In the genomic region with DNA sequence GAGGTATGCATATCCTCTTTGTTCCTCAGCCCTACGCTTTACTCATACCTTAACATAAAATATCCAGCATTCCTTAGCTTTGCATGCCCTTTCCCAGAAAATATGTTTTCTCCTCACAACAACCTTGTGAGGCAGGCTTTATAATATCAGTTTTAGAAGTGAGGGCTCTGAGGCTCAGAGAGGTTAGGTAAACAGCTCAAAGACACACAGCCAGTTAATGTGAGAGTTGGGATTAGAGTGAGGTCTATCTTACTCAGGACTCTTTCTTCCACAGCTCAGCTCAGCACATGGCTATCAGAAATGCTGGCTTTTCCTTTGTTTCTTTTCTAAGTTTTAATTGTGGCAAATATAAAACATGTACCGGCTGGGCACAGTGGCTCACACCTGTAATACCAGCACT, we compare ENCODE assay signal across 36 cellular contexts. TPM values are rescaled to one million over a fixed set of nuclear protein-coding genes. Genes with fewer than 3 reads are reported as not detected.
DNase-seq lines count a peak whose midpoint lies in the region; ATAC-seq, FAIRE-seq and TF ChIP-seq lines count a peak whose summit lies in the region.
"Had no signal": no experiment of that assay in that cellular context is flagged by ENCODE, and none has a peak within 500 bp of the region (broad histone marks: within the 10 kb centered on the region; RNA-seq: fewer than 3 reads in every experiment).

No MANE protein-coding gene starts in this region.

- H3K9ac ChIP-seq in HepG2 (ENCODE audit: insufficient read depth, low read depth, low read length) (no peak overlapping the region), K562 (ENCODE audit: insufficient read depth in 1 of 2, low read depth in 2 of 2, low read length in 2 of 2) (no peak overlapping the region)
- H3K9ac ChIP-seq: BLaER1; BLaER1 treated with 17β-estradiol and CSF1 and Interleukin-3, amounts not matched to agents 10 nM and 100 nM had no signal

- FAIRE-seq in HepG2 (lab: Jason Lieb, UNC) (no peak), K562 (lab: Jason Lieb, UNC) (no peak), small intestine (lab: Jason Lieb, UNC) (no peak)
- FAIRE-seq: A204.1, A549, D721Med had no signal

- intact Hi-C loops in HepG2 (cut with micrococcal nuclease; ENCODE audit: unreplicated experiment) = no loop called here
- intact Hi-C loops in right lobe of liver (cut with DNase I) = no loop called here
- intact Hi-C loops in Panc1 (cut with micrococcal nuclease; ENCODE audit: unreplicated experiment) = no loop called here
- intact Hi-C loops in K562 (cut with micrococcal nuclease) = no loop called here

- peaks cover 11% of the 10 kb centered on the region for H3K9me3 Mint-ChIP-seq in activated CD8-positive, alpha-beta memory T cell treated with anti-CD3 and anti-CD28 coated beads, Interleukin-2, amount 10 ng/mL, durations not matched to agents 7 days and 5 days (ENCODE audit: low read depth)

- peaks cover 14% of the 10 kb centered on the region for H3K9me3 ChIP-seq in HepG2 (ENCODE audit: low read length)
- H3K9me3 ChIP-seq in right lobe of liver = peaks cover 0 to 5% (median 0%) of the 10 kb centered on the region in 4 donors
- H3K9me3 ChIP-seq in Panc1 (ENCODE audit: control insufficient read depth, insufficient read depth, low read depth, low read length) = peaks cover 5% of the 10 kb centered on the region; the same call in 1 of the 2 replicates
- peaks cover 8% of the 10 kb centered on the region; the same call in 1 of the 2 replicates for H3K9me3 ChIP-seq in K562 (replicated peaks; ENCODE audit: control insufficient read depth, insufficient read depth, low read depth, low read length)
- H3K9me3 ChIP-seq in small intestine (ENCODE audit: control insufficient read depth, low read depth) = no peaks in the 10 kb centered on the region
- H3K9me3 ChIP-seq: BE2C, Caco-2 had no signal

- H3K4me3 Mint-ChIP-seq in activated CD8-positive, alpha-beta memory T cell treated with anti-CD3 and anti-CD28 coated beads, Interleukin-2, amount 10 ng/mL, durations not matched to agents 7 days and 5 days = no peak overlapping the region
- H3K4me3 Mint-ChIP-seq: B cell; CD14-positive monocyte; CD4-positive, alpha-beta memory T cell; CD4-positive, alpha-beta T cell; CD4-positive, CD25-positive, alpha-beta regulatory T cell; CD8-positive, alpha-beta memory T cell; CD8-positive, alpha-beta T cell had no signal

- H3K4me3 ChIP-seq in HepG2 (replicated peaks in 1 of 3; ENCODE audit: insufficient read depth in 1 of 3, low read depth in 2 of 3, low read length in 3 of 3) = no peak overlapping the region
- H3K4me3 ChIP-seq in right lobe of liver = no peak overlapping the region
- H3K4me3 ChIP-seq in Panc1 (ENCODE audit: low read depth in 2 of 2, low read length in 2 of 2) = no peak overlapping the region
- no peak overlapping the region for H3K4me3 ChIP-seq in K562
- no peak overlapping the region for H3K4me3 ChIP-seq in small intestine (ENCODE audit: low read depth in 1 of 2, low read length in 2 of 2)
- H3K4me3 ChIP-seq: A549; BLaER1; BLaER1 treated with 17β-estradiol and CSF1 and Interleukin-3, amounts not matched to agents 10 nM and 100 nM had no signal

- no peak overlapping the region for H2AFZ ChIP-seq in HepG2 (ENCODE audit: low read length)
- no peak overlapping the region for H2AFZ ChIP-seq in K562 (ENCODE audit: low read depth, low read length)

- WGBS in HepG2 (ENCODE audit: low lambda C conversion rate) = 88% methylated on average over 2 of the region's 2 CpGs
- 94% methylated on average over 2 of the region's 2 CpGs for WGBS in right lobe of liver (ENCODE audit: insufficient coverage, low coverage, low lambda C conversion rate, missing lambda C conversion rate)
- WGBS in K562 (ENCODE audit: insufficient coverage, low coverage, missing lambda C conversion rate) = 83% methylated on average over 2 of the region's 2 CpGs
- 96 to 98% (median 96%) methylated on average over 2 of the region's 2 CpGs for WGBS in small intestine, 3 donors

- H3K9me1 ChIP-seq in K562 (ENCODE audit: control insufficient read depth, insufficient read depth, low read length) = no peaks in the 10 kb centered on the region

- BruUV-seq in HepG2 (replicated peaks; lab: Mats Ljungman, UMichigan) (no TSS peak), Panc1 (replicated peaks; lab: Mats Ljungman, UMichigan) (no TSS peak), K562 (replicated peaks; lab: Mats Ljungman, UMichigan) (no TSS peak)

- no peak for ATAC-seq in activated CD8-positive, alpha-beta memory T cell treated with anti-CD3 and anti-CD28 coated beads, Interleukin-2, amount 10 ng/mL, durations not matched to agents 7 days and 5 days
- ATAC-seq in HepG2 (no peak), right lobe of liver (no peak), Panc1 (no peak), K562 (no peak), HG03045 (IDR thresholded peaks at IDR 0.05; ENCODE audit: unreplicated experiment) (no peak)
- ATAC-seq: A549; CD8-positive, alpha-beta T cell had no signal

- H3K27me3 ChIP-seq in HepG2 (ENCODE audit: control insufficient read depth in 1 of 2, insufficient read depth in 2 of 2, low read length in 2 of 2) (no peaks in the 10 kb centered on the region), right lobe of liver (no peaks in the 10 kb centered on the region), Panc1 (ENCODE audit: control insufficient read depth, insufficient read depth, low read length) (no peaks in the 10 kb centered on the region), K562 (ENCODE audit: control insufficient read depth in 2 of 2, insufficient read depth in 2 of 2, low read length in 2 of 2) (no peaks in the 10 kb centered on the region), small intestine (ENCODE audit: control insufficient read depth in 2 of 2, insufficient read depth in 2 of 2, low read length in 2 of 2) (no peaks in the 10 kb centered on the region)
- H3K27me3 ChIP-seq: BE2C; BLaER1; BLaER1 treated with 17β-estradiol and CSF1 and Interleukin-3, amounts not matched to agents 10 nM and 100 nM had no signal

- CTCF ChIA-PET in activated CD8-positive, alpha-beta memory T cell treated with anti-CD3 and anti-CD28 coated beads, Interleukin-2, amount 10 ng/mL, durations not matched to agents 7 days and 5 days (lab: Charles Lee) = no interaction called here
- CTCF ChIA-PET in HepG2 (lab: Yijun Ruan, JAX; ENCODE audit: low intra/inter-chr PET ratio, low total read pairs) (no interaction called here), Panc1 (lab: Charles Lee) (no interaction called here), K562 (lab: Yijun Ruan, JAX; ENCODE audit: low intra/inter-chr PET ratio) (interaction anchor here (0.6 kb wide), 1 partner anchor 15 kb away, joined by 3 read pairs; no protein-coding TSS in a partner anchor)

- no peak overlapping the region for H3K27ac Mint-ChIP-seq in activated CD8-positive, alpha-beta memory T cell treated with anti-CD3 and anti-CD28 coated beads, Interleukin-2, amount 10 ng/mL, durations not matched to agents 7 days and 5 days
- H3K27ac Mint-ChIP-seq: B cell; CD14-positive monocyte; CD4-positive, alpha-beta memory T cell; CD4-positive, alpha-beta T cell; CD4-positive, CD25-positive, alpha-beta regulatory T cell; CD8-positive, alpha-beta memory T cell; CD8-positive, alpha-beta T cell had no signal

- H3K36me3 Mint-ChIP-seq in activated CD8-positive, alpha-beta memory T cell treated with anti-CD3 and anti-CD28 coated beads, Interleukin-2, amount 10 ng/mL, durations not matched to agents 7 days and 5 days = peaks cover 10% of the 10 kb centered on the region

- POLR2A ChIA-PET in HepG2 (lab: Yijun Ruan, JAX) = interaction anchor here (1.3 kb wide), 1 partner anchor 21 kb away, joined by 3 read pairs; no protein-coding TSS in a partner anchor
- POLR2A ChIA-PET in Panc1 (lab: Charles Lee) = no interaction called here
- POLR2A ChIA-PET in K562 (lab: Yijun Ruan, JAX) = interaction anchor here (0.8 to 1.4 kb wide), 4 partner anchors 11 to 59 kb away, joined by 3 read pairs; no protein-coding TSS in a partner anchor

- TF ChIP-seq POLR2A in HepG2 (IDR thresholded peaks at IDR 0.05; ENCODE audit: insufficient read depth in 1 of 2, low read depth in 2 of 2, low read length in 2 of 2) = no peak
- no peak for TF ChIP-seq POLR2A in right lobe of liver (IDR thresholded peaks at IDR 0.05)
- no peak for TF ChIP-seq POLR2A in K562 (conservative IDR thresholded peaks at IDR 0.05)

- H3K27ac ChIP-seq in HepG2 (ENCODE audit: extremely low read length, insufficient read depth, low read length) = no peak overlapping the region
- H3K27ac ChIP-seq in right lobe of liver = no peak overlapping the region
- peak overlapping the region; percentile 57; the same call in 1 of the 2 replicates for H3K27ac ChIP-seq in Panc1 (ENCODE audit: low read length)
- H3K27ac ChIP-seq in K562 (ENCODE audit: extremely low read depth, low read depth, low read length) = no peak overlapping the region
- no peak overlapping the region for H3K27ac ChIP-seq in small intestine (ENCODE audit: low read depth in 1 of 2, low read length in 1 of 2)
- H3K27ac ChIP-seq: 22Rv1; BLaER1; BLaER1 treated with 17β-estradiol and CSF1 and Interleukin-3, amounts not matched to agents 10 nM and 100 nM; C4-2B had no signal

- TF ChIP-seq RAD21 in HepG2 (CRISPR knock-in tag; IDR thresholded peaks at IDR 0.05) (no peak), K562 (CRISPR knock-in tag; conservative IDR thresholded peaks at IDR 0.05 in 1 of 2, IDR thresholded peaks at IDR 0.05 in 1 of 2) (no peak)

- peaks cover 33% of the 10 kb centered on the region for H3K27me3 Mint-ChIP-seq in activated CD8-positive, alpha-beta memory T cell treated with anti-CD3 and anti-CD28 coated beads, Interleukin-2, amount 10 ng/mL, durations not matched to agents 7 days and 5 days
- H3K27me3 Mint-ChIP-seq: CD4-positive, alpha-beta T cell had no signal

- H3K4me1 ChIP-seq in HepG2 (ENCODE audit: insufficient read depth, low read length) (peaks cover 33% of the 10 kb centered on the region), right lobe of liver (peaks cover 0 to 30% (median 14%) of the 10 kb centered on the region in 4 donors), Panc1 (ENCODE audit: control insufficient read depth, insufficient read depth, low read length) (peaks cover 16% of the 10 kb centered on the region), K562 (replicated peaks in 1 of 2; ENCODE audit: control insufficient read depth in 2 of 2, insufficient read depth in 2 of 2, low read length in 2 of 2) (peaks cover 11% of the 10 kb centered on the region in 2 experiments), small intestine (ENCODE audit: control insufficient read depth in 2 of 2, insufficient read depth in 1 of 2, low read depth in 1 of 2, low read length in 1 of 2) (peaks cover 7 to 9% of the 10 kb centered on the region in 2 donors)
- H3K4me1 ChIP-seq: BE2C had no signal

- in situ Hi-C loops in HepG2 (cut with HindIII; ENCODE audit: extremely low pct_ligation_motif_present, low pct_unique_long_range_greater_than_20kb) = no loop called here
- in situ Hi-C loops in Panc1 (cut with HindIII; ENCODE audit: low pct_unique_long_range_greater_than_20kb, low sequenced_read_pairs) = no loop called here
- in situ Hi-C loops in K562 (cut with MboI) = no loop called here

- H4K20me1 ChIP-seq in HepG2 (ENCODE audit: insufficient read depth, low read length) = no peaks in the 10 kb centered on the region
- H4K20me1 ChIP-seq in K562 (replicated peaks; ENCODE audit: control insufficient read depth, insufficient read depth, low read length) = no peaks in the 10 kb centered on the region
- H4K20me1 ChIP-seq: BLaER1; BLaER1 treated with 17β-estradiol and CSF1 and Interleukin-3, amounts not matched to agents 10 nM and 100 nM had no signal

- H3K36me3 ChIP-seq in HepG2 (replicated peaks in 1 of 2; ENCODE audit: control insufficient read depth in 1 of 2, insufficient read depth in 2 of 2, low read length in 2 of 2) = no peaks in the 10 kb centered on the region
- no peaks in the 10 kb centered on the region for H3K36me3 ChIP-seq in right lobe of liver
- H3K36me3 ChIP-seq in Panc1 (ENCODE audit: control insufficient read depth, insufficient read depth, low read length) = no peaks in the 10 kb centered on the region
- no peaks in the 10 kb centered on the region for H3K36me3 ChIP-seq in K562 (ENCODE audit: control insufficient read depth, insufficient read depth, low read length)
- H3K36me3 ChIP-seq in small intestine (ENCODE audit: control insufficient read depth in 2 of 2, insufficient read depth in 2 of 2, low read length in 2 of 2) = no peaks in the 10 kb centered on the region
- H3K36me3 ChIP-seq: BE2C; BLaER1; BLaER1 treated with 17β-estradiol and CSF1 and Interleukin-3, amounts not matched to agents 10 nM and 100 nM had no signal

- H3K4me2 ChIP-seq in HepG2 (ENCODE audit: low read depth, low read length) = no peak overlapping the region
- H3K4me2 ChIP-seq in K562 (ENCODE audit: insufficient read depth, low read length) = no peak overlapping the region
- H3K4me2 ChIP-seq: A549; BLaER1; BLaER1 treated with 17β-estradiol and CSF1 and Interleukin-3, amounts not matched to agents 10 nM and 100 nM had no signal

- H3K4me1 Mint-ChIP-seq in activated CD8-positive, alpha-beta memory T cell treated with anti-CD3 and anti-CD28 coated beads, Interleukin-2, amount 10 ng/mL, durations not matched to agents 7 days and 5 days = peaks cover 13% of the 10 kb centered on the region
- H3K4me1 Mint-ChIP-seq: B cell had no signal

- TF ChIP-seq CTCF in HepG2 (CRISPR knock-in tag; IDR thresholded peaks at IDR 0.05) (no peak), right lobe of liver (IDR thresholded peaks at IDR 0.05) (no peak), Panc1 (IDR thresholded peaks at IDR 0.05) (no peak), K562 (IDR thresholded peaks at IDR 0.05 in 2 of 3, conservative IDR thresholded peaks at IDR 0.05 in 1 of 3; ENCODE audit: insufficient read depth in 2 of 3, low read depth in 1 of 3, low read length in 3 of 3) (no peak)

- no peaks in the 10 kb centered on the region for H3K79me2 ChIP-seq in HepG2 (ENCODE audit: insufficient read depth, low read length)
- no peaks in the 10 kb centered on the region for H3K79me2 ChIP-seq in K562 (ENCODE audit: control insufficient read depth, insufficient read depth, low read length)

- no peak for TF ChIP-seq EP300 in HepG2 (IDR thresholded peaks at IDR 0.05; ENCODE audit: low read depth in 2 of 2, low read length in 2 of 2)
- no peak for TF ChIP-seq EP300 in HepG2 (CRISPR knock-in tag; IDR thresholded peaks at IDR 0.05; ENCODE audit: borderline replicate concordance)
- no peak for TF ChIP-seq EP300 in K562 (IDR thresholded peaks at IDR 0.05; ENCODE audit: low read length)

- DNase-seq in activated CD8-positive, alpha-beta memory T cell treated with anti-CD3 and anti-CD28 coated beads, Interleukin-2, amount 10 ng/mL, durations not matched to agents 7 days and 5 days = peak; percentile 0
- DNase-seq in activated CD8-positive, alpha-beta memory T cell treated with anti-CD3 and anti-CD28 coated beads, Interleukin-2, amount 50 U/mL, for 4 hours = no peak
- DNase-seq in HepG2 (ENCODE audit: low spot score) (no peak), right lobe of liver (no peak), Panc1 (ENCODE audit: low read depth, low spot score) (no peak), K562 (ENCODE audit: extremely low read depth in 1 of 4, low spot score in 3 of 4) (no peak), small intestine (no peak)
- DNase-seq: 8988T; ACHN; AML-193; BE2C; C1 segment of cervical spinal cord; Caco-2; Calu3; CD4-positive, alpha-beta memory T cell; CD4-positive, alpha-beta T cell; CD4-positive, CD25-positive, alpha-beta regulatory T cell; CD8-positive, alpha-beta memory T cell; CD8-positive, alpha-beta T cell; COR-L47; DMS 273 treated with DMSO at 0.1 percent for 48 hours; DMS153; DMS79; DMS79 treated with DMSO at 0.1 percent for 48 hours; DND-41; EL had no signal

RNA-seq across cellular contexts. Expression of gene CSF1, which starts 27.9 kb away (rescaled TPM):
- 100 to 1,000 TPM in 1 of 2 experiments, 10 to 100 TPM in 1; 77.6 to 143 TPM for total RNA-seq in activated CD8-positive, alpha-beta memory T cell treated with anti-CD3 and anti-CD28 coated beads, Interleukin-2, amount 10 ng/mL, durations not matched to agents 7 days and 5 days
- total RNA-seq in HepG2 (2016; rRNA removed; fragmentation: Illumina TruSeq; extraction: Trizol) (1.9 and 4.6 TPM in 2 replicates), right lobe of liver (10 to 100 TPM in 5 of 6 experiments, 1 to 10 TPM in 1; 4.8 to 44.1 (median 22.0) TPM), Panc1 (2021; ENCODE audit: unreplicated experiment) (217 TPM), K562 (2014; rRNA removed) (2.8 and 5.9 TPM in 2 replicates), K562 (2014; rRNA removed; fragmentation: Illumina TruSeq; extraction: Trizol) (1.6 TPM in 2 replicates), K562 (2015; rRNA removed; fragmentation: Illumina TruSeq; extraction: Trizol) (2.4 and 3.4 TPM in 2 replicates), K562 (2021) (6.7 and 6.8 TPM in 2 replicates)
- 0.71 and 1.2 TPM in 2 replicates for total RNA-seq in HepG2 (2016; cell fraction: cytosol; rRNA removed; fragmentation: Illumina TruSeq; extraction: Trizol; ENCODE audit: low read depth)
- total RNA-seq in HepG2 (2016; cell fraction: insoluble cytoplasmic fraction; rRNA removed; fragmentation: Illumina TruSeq; extraction: Trizol) = 1.8 and 4.9 TPM in 2 replicates
- total RNA-seq in HepG2 (2016; cell fraction: membrane; rRNA removed; fragmentation: Illumina TruSeq; extraction: Trizol) = 1.3 and 2.0 TPM in 2 replicates
- total RNA-seq in HepG2 (2016; cell fraction: nucleus; rRNA removed; fragmentation: Illumina TruSeq; extraction: Trizol) = 7.8 and 7.9 TPM in 2 replicates
- polyA plus RNA-seq in HepG2 (2011; rRNA removed) (13.3 and 21.0 TPM in 2 replicates), K562 (2011; rRNA removed) (6.9 and 11.8 TPM in 2 replicates), K562 (2014; fragmentation: Illumina TruSeq; extraction: Trizol) (3.8 and 4.8 TPM in 2 replicates), K562 (2014; fragmentation: Nextera tagmentation; extraction: Ambion mirVana) (under 1 TPM; 0.18 to 0.23 TPM), K562 (2014; rRNA removed) (2.7 and 4.3 TPM in 2 replicates), small intestine (10 to 100 TPM in 1 of 3 donors, 1 to 10 TPM in 1, under 1 TPM in 1; 0.89 to 15.5 (median 1.1) TPM)
- polyA plus RNA-seq in HepG2 (2011; cell fraction: cytosol; rRNA removed) = 10.4 and 15.2 TPM in 2 replicates
- 23.0 and 27.9 TPM in 2 replicates for polyA plus RNA-seq in HepG2 (2011; cell fraction: nucleus; rRNA removed)
- polyA plus RNA-seq in HepG2 (2012) = 5.3 and 17.7 TPM in 2 replicates
- polyA plus RNA-seq in HepG2 (2016; cell fraction: cytosol; fragmentation: Illumina TruSeq; extraction: Trizol; ENCODE audit: low read depth) = 0.42 and 0.62 TPM in 2 replicates
- polyA plus RNA-seq in HepG2 (2016; cell fraction: insoluble cytoplasmic fraction; fragmentation: Illumina TruSeq; extraction: Trizol; ENCODE audit: low read depth) = 1.8 and 2.7 TPM in 2 replicates
- 0.71 and 1.0 TPM in 2 replicates for polyA plus RNA-seq in HepG2 (2016; cell fraction: membrane; fragmentation: Illumina TruSeq; extraction: Trizol; ENCODE audit: low read depth)
- 14.8 and 15.3 TPM in 2 replicates for polyA plus RNA-seq in HepG2 (2016; cell fraction: nucleus; fragmentation: Illumina TruSeq; extraction: Trizol; ENCODE audit: insufficient read depth, low read depth)
- polyA minus RNA-seq in HepG2 (2011; rRNA and poly(A)+ RNA removed; ENCODE audit: low replicate concordance) = 1.1 and 12.0 TPM in 2 replicates
- polyA minus RNA-seq in HepG2 (2011; cell fraction: cytosol; rRNA and poly(A)+ RNA removed) = 11.0 and 19.9 TPM in 2 replicates
- 7.9 and 15.2 TPM in 2 replicates for polyA minus RNA-seq in HepG2 (2011; cell fraction: nucleus; rRNA and poly(A)+ RNA removed)
- polyA plus RNA-seq in Panc1 (2012; ENCODE audit: insufficient read length) = 109 TPM
- 11.8 and 30.8 TPM in 2 replicates for total RNA-seq in K562 (2011; cell fraction: chromatin; rRNA removed; ENCODE audit: low replicate concordance)
- total RNA-seq in K562 (2011; cell fraction: nucleolus; rRNA removed) = 17.2 and 24.8 TPM in 2 replicates
- total RNA-seq in K562 (2011; cell fraction: nucleoplasm; rRNA removed) = 16.3 and 18.2 TPM in 2 replicates
- polyA plus RNA-seq in K562 (2011; cell fraction: cytosol; rRNA removed) = 4.6 and 12.6 TPM in 2 replicates
- 12.5 and 39.9 TPM in 2 replicates for polyA plus RNA-seq in K562 (2011; cell fraction: nucleus; rRNA removed)
- 4.7 and 8.6 TPM in 2 replicates for polyA plus RNA-seq in K562 (2012)
- 3.9 and 8.8 TPM in 2 replicates for polyA minus RNA-seq in K562 (2011; rRNA and poly(A)+ RNA removed)
- polyA minus RNA-seq in K562 (2011; cell fraction: cytosol; rRNA and poly(A)+ RNA removed) = 8.5 and 11.6 TPM in 2 replicates
- 5.1 and 13.7 TPM in 2 replicates for polyA minus RNA-seq in K562 (2011; cell fraction: nucleus; rRNA and poly(A)+ RNA removed)

RNA-seq across cellular contexts. Expression of gene AHCYL1, which starts 46.0 kb away (rescaled TPM):
- total RNA-seq in activated CD8-positive, alpha-beta memory T cell treated with anti-CD3 and anti-CD28 coated beads, Interleukin-2, amount 10 ng/mL, durations not matched to agents 7 days and 5 days = 10 to 100 TPM; 67.6 to 70.0 TPM
- total RNA-seq in HepG2 (2016; rRNA removed; fragmentation: Illumina TruSeq; extraction: Trizol) (40.9 and 63.2 TPM in 2 replicates), right lobe of liver (10 to 100 TPM; 51.4 to 77.5 (median 56.0) TPM), Panc1 (2021; ENCODE audit: unreplicated experiment) (174 TPM), K562 (2014; rRNA removed) (39.8 and 40.1 TPM in 2 replicates), K562 (2014; rRNA removed; fragmentation: Illumina TruSeq; extraction: Trizol) (44.5 and 49.8 TPM in 2 replicates), K562 (2015; rRNA removed; fragmentation: Illumina TruSeq; extraction: Trizol) (40.5 and 40.9 TPM in 2 replicates), K562 (2021) (75.5 and 84.9 TPM in 2 replicates)
- 3.7 and 5.4 TPM in 2 replicates for total RNA-seq in HepG2 (2016; cell fraction: cytosol; rRNA removed; fragmentation: Illumina TruSeq; extraction: Trizol; ENCODE audit: low read depth)
- total RNA-seq in HepG2 (2016; cell fraction: insoluble cytoplasmic fraction; rRNA removed; fragmentation: Illumina TruSeq; extraction: Trizol) = 40.0 and 59.5 TPM in 2 replicates
- 22.3 and 23.2 TPM in 2 replicates for total RNA-seq in HepG2 (2016; cell fraction: membrane; rRNA removed; fragmentation: Illumina TruSeq; extraction: Trizol)
- 37.9 and 43.8 TPM in 2 replicates for total RNA-seq in HepG2 (2016; cell fraction: nucleus; rRNA removed; fragmentation: Illumina TruSeq; extraction: Trizol)
- polyA plus RNA-seq in HepG2 (2011; rRNA removed) (69.4 and 76.3 TPM in 2 replicates), K562 (2011; rRNA removed) (96.4 and 118 TPM in 2 replicates), K562 (2014; fragmentation: Illumina TruSeq; extraction: Trizol) (75.5 and 83.7 TPM in 2 replicates), K562 (2014; fragmentation: Nextera tagmentation; extraction: Ambion mirVana) (10 to 100 TPM; 27.3 to 32.9 TPM), K562 (2014; rRNA removed) (53.4 and 56.3 TPM in 2 replicates), small intestine (100 to 1,000 TPM in 2 of 3 donors, 10 to 100 TPM in 1; 67.6 to 159 (median 111) TPM)
- 38.4 and 54.0 TPM in 2 replicates for polyA plus RNA-seq in HepG2 (2011; cell fraction: cytosol; rRNA removed)
- polyA plus RNA-seq in HepG2 (2011; cell fraction: nucleus; rRNA removed) = 64.7 and 65.0 TPM in 2 replicates
- 76.2 and 86.9 TPM in 2 replicates for polyA plus RNA-seq in HepG2 (2012)
- 3.1 TPM in 2 replicates for polyA plus RNA-seq in HepG2 (2016; cell fraction: cytosol; fragmentation: Illumina TruSeq; extraction: Trizol; ENCODE audit: low read depth)
- 70.3 and 75.5 TPM in 2 replicates for polyA plus RNA-seq in HepG2 (2016; cell fraction: insoluble cytoplasmic fraction; fragmentation: Illumina TruSeq; extraction: Trizol; ENCODE audit: low read depth)
- polyA plus RNA-seq in HepG2 (2016; cell fraction: membrane; fragmentation: Illumina TruSeq; extraction: Trizol; ENCODE audit: low read depth) = 12.5 and 13.4 TPM in 2 replicates
- 70.7 and 72.2 TPM in 2 replicates for polyA plus RNA-seq in HepG2 (2016; cell fraction: nucleus; fragmentation: Illumina TruSeq; extraction: Trizol; ENCODE audit: insufficient read depth, low read depth)
- polyA minus RNA-seq in HepG2 (2011; rRNA and poly(A)+ RNA removed; ENCODE audit: low replicate concordance) = 45.5 and 101 TPM in 2 replicates
- 37.5 and 49.8 TPM in 2 replicates for polyA minus RNA-seq in HepG2 (2011; cell fraction: cytosol; rRNA and poly(A)+ RNA removed)
- polyA minus RNA-seq in HepG2 (2011; cell fraction: nucleus; rRNA and poly(A)+ RNA removed) = 38.5 and 46.5 TPM in 2 replicates
- 148 TPM for polyA plus RNA-seq in Panc1 (2012; ENCODE audit: insufficient read length)
- total RNA-seq in K562 (2011; cell fraction: chromatin; rRNA removed; ENCODE audit: low replicate concordance) = 86.0 and 94.1 TPM in 2 replicates
- total RNA-seq in K562 (2011; cell fraction: nucleolus; rRNA removed) = 41.9 and 46.3 TPM in 2 replicates
- total RNA-seq in K562 (2011; cell fraction: nucleoplasm; rRNA removed) = 65.2 and 107 TPM in 2 replicates
- polyA plus RNA-seq in K562 (2011; cell fraction: cytosol; rRNA removed) = 57.9 and 73.1 TPM in 2 replicates
- polyA plus RNA-seq in K562 (2011; cell fraction: nucleus; rRNA removed) = 97.2 and 104 TPM in 2 replicates
- polyA plus RNA-seq in K562 (2012) = 84.4 and 103 TPM in 2 replicates
- polyA minus RNA-seq in K562 (2011; rRNA and poly(A)+ RNA removed) = 87.3 and 94.7 TPM in 2 replicates
- 52.4 and 62.1 TPM in 2 replicates for polyA minus RNA-seq in K562 (2011; cell fraction: cytosol; rRNA and poly(A)+ RNA removed)
- 32.6 and 50.8 TPM in 2 replicates for polyA minus RNA-seq in K562 (2011; cell fraction: nucleus; rRNA and poly(A)+ RNA removed)
